Comparison of ENCODE assay signal across 10 cellular contexts in the genomic region with DNA sequence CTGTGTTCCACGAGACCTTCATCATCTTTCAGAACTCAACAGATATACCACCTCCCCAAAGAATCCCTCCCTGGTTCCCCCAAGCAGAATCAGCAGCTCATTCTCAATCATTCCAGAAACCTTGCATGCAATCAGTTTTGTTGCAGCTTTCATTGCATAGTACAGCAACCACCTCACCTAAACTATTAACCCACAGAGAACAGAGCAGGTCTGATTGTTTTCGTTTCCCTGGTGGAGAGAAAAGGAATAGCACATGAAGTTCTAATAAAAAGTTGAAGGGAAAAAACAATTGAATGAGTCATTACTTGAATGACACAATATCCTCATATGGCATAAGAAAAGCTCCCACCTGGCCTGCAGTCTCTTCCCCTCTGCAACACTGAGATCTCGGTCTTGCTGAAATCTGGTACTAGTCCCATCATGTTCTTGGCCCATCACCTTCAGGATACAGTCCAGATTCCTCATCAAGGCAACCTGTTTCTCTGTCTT.
DNase-seq lines count a peak whose midpoint lies in the region; ATAC-seq and TF ChIP-seq lines count a peak whose summit lies in the region.
"Had no signal": no experiment of that assay in that cellular context is flagged by ENCODE, and none has a peak within 500 bp of the region (broad histone marks: within the 10 kb centered on the region; RNA-seq: fewer than 3 reads in every experiment).

No MANE protein-coding gene starts in this region.

- 53 to 82% methylated on average over 3 of the region's 3 CpGs for WGBS in heart right ventricle, 2 donors

- intact Hi-C loops in heart right ventricle (cut with DNase I), result no loop called here
- intact Hi-C loops in PC-3 (cut with micrococcal nuclease), result no loop called here

- peak in 1 of 2 donors; percentile 36 for DNase-seq in cardiac muscle cell (ENCODE audit: low read depth in 1 of 2, low spot score in 1 of 2)
- no peak for DNase-seq in heart right ventricle
- peak; percentile 54 for DNase-seq in PC-3
- DNase-seq in fibroblast of lung (ENCODE audit: low read depth in 2 of 2), result no peak
- no peak for DNase-seq in coronary artery (ENCODE audit: low spot score)
- DNase-seq: DMS153, NCI-H526 treated with DMSO at 0.1 percent for 48 hours had no signal

- no peaks in the 10 kb centered on the region for H3K9me2 ChIP-seq in PC-3 (replicated peaks; ENCODE audit: low read length)

- CTCF ChIA-PET in PC-3 (lab: Charles Lee), result no interaction called here

- no peaks in the 10 kb centered on the region for H4K20me1 ChIP-seq in PC-3 (ENCODE audit: low read length)
- no peaks in the 10 kb centered on the region for H4K20me1 ChIP-seq in fibroblast of lung (ENCODE audit: control insufficient read depth, extremely low read depth, insufficient read depth, low read length)

- H3K4me2 ChIP-seq in PC-3 (ENCODE audit: low read length) (no peak overlapping the region), fibroblast of lung (ENCODE audit: extremely low read depth, insufficient read depth, low read length) (no peak overlapping the region)

- no peaks in the 10 kb centered on the region for H3F3A ChIP-seq in PC-3 (ENCODE audit: low read length, unreplicated experiment)

- H3K27ac ChIP-seq in cardiac muscle cell (no peak overlapping the region), heart right ventricle (no peak overlapping the region), PC-3 (ENCODE audit: low read length) (no peak overlapping the region), fibroblast of lung (ENCODE audit: insufficient read depth, low read length) (no peak overlapping the region), coronary artery (no peak overlapping the region)

- H3K9me3 ChIP-seq in cardiac muscle cell (ENCODE audit: low read depth), result no peaks in the 10 kb centered on the region
- peaks cover 0 to 22% (median 13%) of the 10 kb centered on the region in 11 donors for H3K9me3 ChIP-seq in heart right ventricle
- H3K9me3 ChIP-seq in PC-3 (ENCODE audit: low read length), result no peaks in the 10 kb centered on the region
- no peaks in the 10 kb centered on the region for H3K9me3 ChIP-seq in fibroblast of lung (ENCODE audit: control insufficient read depth, insufficient read depth, low read depth, low read length)

- no peak overlapping the region for H2AFZ ChIP-seq in PC-3 (ENCODE audit: low read length)
- H2AFZ ChIP-seq in fibroblast of lung (ENCODE audit: low read length), result no peak overlapping the region

- H3K36me3 ChIP-seq in cardiac muscle cell (no peaks in the 10 kb centered on the region), heart right ventricle (no peaks in the 10 kb centered on the region), PC-3 (ENCODE audit: low read depth, low read length) (no peaks in the 10 kb centered on the region), fibroblast of lung (ENCODE audit: control insufficient read depth, insufficient read depth, low read length) (no peaks in the 10 kb centered on the region)

- peak; percentile 47 for TF ChIP-seq CTCF in cardiac muscle cell (IDR thresholded peaks at IDR 0.05; ENCODE audit: low read depth, low read length)
- TF ChIP-seq CTCF in heart right ventricle (IDR thresholded peaks at IDR 0.05), result peak in 2 of 9 donors; percentile 22 to 29
- TF ChIP-seq CTCF in PC-3 (conservative IDR thresholded peaks at IDR 0.05; ENCODE audit: low read depth, low read length), result peak; percentile 53
- TF ChIP-seq CTCF in fibroblast of lung (conservative IDR thresholded peaks at IDR 0.05 in 1 of 2, IDR thresholded peaks at IDR 0.05 in 1 of 2; ENCODE audit: low read depth in 1 of 2, low read length in 2 of 2), result peak; percentile 17 to 40
- no peak for TF ChIP-seq CTCF in coronary artery (IDR thresholded peaks at IDR 0.05)

- H3K27me3 ChIP-seq in cardiac muscle cell, result no peaks in the 10 kb centered on the region
- H3K27me3 ChIP-seq in heart right ventricle, result peaks cover 0 to 8% (median 0%) of the 10 kb centered on the region in 7 donors
- H3K27me3 ChIP-seq in PC-3 (ENCODE audit: low read length), result no peaks in the 10 kb centered on the region
- H3K27me3 ChIP-seq in fibroblast of lung (ENCODE audit: control insufficient read depth, insufficient read depth, low read length), result no peaks in the 10 kb centered on the region

- POLR2A ChIA-PET in PC-3 (lab: Charles Lee; ENCODE audit: unreplicated experiment), result no interaction called here

- no peak for ATAC-seq in heart right ventricle
- ATAC-seq in PC-3, result no peak
- ATAC-seq in HG02798 (IDR thresholded peaks at IDR 0.05; ENCODE audit: poor library complexity, unreplicated experiment), result no peak
- no peak for ATAC-seq in GM21786 (IDR thresholded peaks at IDR 0.05; ENCODE audit: unreplicated experiment)
- no peak for ATAC-seq in HG03159 (IDR thresholded peaks at IDR 0.05; ENCODE audit: unreplicated experiment)

- no peak overlapping the region for H3K4me3 ChIP-seq in cardiac muscle cell
- H3K4me3 ChIP-seq in heart right ventricle, result no peak overlapping the region
- no peak overlapping the region for H3K4me3 ChIP-seq in PC-3 (ENCODE audit: low read length)
- no peak overlapping the region for H3K4me3 ChIP-seq in fibroblast of lung (replicated peaks in 1 of 4; ENCODE audit: control extremely low read depth in 1 of 4, insufficient read depth in 1 of 4, low read depth in 3 of 4, low read length in 4 of 4)
- H3K4me3 ChIP-seq in coronary artery, result no peak overlapping the region

- H3K4me1 ChIP-seq in cardiac muscle cell (ENCODE audit: low read depth) (no peaks in the 10 kb centered on the region), heart right ventricle (no peaks in the 10 kb centered on the region), PC-3 (ENCODE audit: insufficient read depth, low read length) (no peaks in the 10 kb centered on the region), fibroblast of lung (ENCODE audit: control insufficient read depth, extremely low read depth, insufficient read depth, low read length) (no peaks in the 10 kb centered on the region)

- no peak overlapping the region for H3K9ac ChIP-seq in PC-3 (ENCODE audit: low read length)
- H3K9ac ChIP-seq in fibroblast of lung (ENCODE audit: insufficient read depth, low read length), result no peak overlapping the region

- H3K79me2 ChIP-seq in PC-3 (ENCODE audit: low read length), result no peaks in the 10 kb centered on the region
- H3K79me2 ChIP-seq in fibroblast of lung (ENCODE audit: control insufficient read depth, insufficient read depth, low read length), result no peaks in the 10 kb centered on the region

- no TSS peak for BruUV-seq in PC-3 (replicated peaks; lab: Mats Ljungman, UMichigan)
